ENCODE assay signal across 18 cellular contexts in the genomic region with DNA sequence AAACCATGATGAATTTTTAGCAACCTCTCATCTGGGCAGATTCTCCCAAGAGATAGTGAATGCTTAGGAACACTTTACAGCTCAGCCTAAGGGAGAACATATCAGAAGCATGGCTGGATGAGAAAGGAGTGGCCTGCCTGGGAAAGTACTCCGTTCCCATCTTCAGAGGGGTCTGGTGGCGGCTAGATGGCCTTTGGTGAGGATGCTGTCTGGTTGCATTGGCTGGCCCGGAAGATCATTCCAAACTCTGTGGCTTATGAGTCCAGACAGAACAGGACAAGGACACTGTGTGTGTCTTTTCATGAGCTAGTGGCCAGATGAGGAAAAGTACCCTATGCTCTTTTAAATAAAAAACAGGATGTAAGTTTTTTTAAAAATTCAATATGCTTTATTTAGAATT. TPM values are rescaled to one million over a fixed set of nuclear protein-coding genes. Genes with fewer than 3 reads are reported as not detected.
DNase-seq lines count a peak whose midpoint lies in the region; ATAC-seq and TF ChIP-seq lines count a peak whose summit lies in the region.
"Had no signal": no experiment of that assay in that cellular context is flagged by ENCODE, and none has a peak within 500 bp of the region (broad histone marks: within the 10 kb centered on the region; RNA-seq: fewer than 3 reads in every experiment).

No MANE protein-coding gene starts in this region.

- intact Hi-C loops in Right ventricle myocardium inferior (cut with DNase I): no loop called here
- intact Hi-C loops in right cardiac atrium (cut with DNase I): no loop called here
- intact Hi-C loops in aorta (cut with DNase I): no loop called here

- peaks cover 50% of the 10 kb centered on the region for H3K4me1 Mint-ChIP-seq in activated naive CD8-positive, alpha-beta T cell treated with anti-CD3 and anti-CD28 coated beads for 36 hours

- peak overlapping the region; percentile 62 for H3K27ac Mint-ChIP-seq in activated naive CD8-positive, alpha-beta T cell treated with anti-CD3 and anti-CD28 coated beads for 36 hours

- H3K36me3 ChIP-seq in right atrium auricular region: no peaks in the 10 kb centered on the region
- H3K36me3 ChIP-seq in aorta (ENCODE audit: control insufficient read depth in 1 of 2, insufficient read depth in 2 of 2, low read length in 1 of 2): no peaks in the 10 kb centered on the region
- H3K36me3 ChIP-seq: sigmoid colon, vagina had no signal

- no peak overlapping the region for H3K27ac ChIP-seq in right cardiac atrium (ENCODE audit: low read length)
- H3K27ac ChIP-seq in right atrium auricular region: peak overlapping the region; percentile 18 to 20
- H3K27ac ChIP-seq in aorta (ENCODE audit: low read depth in 1 of 2, low read length in 2 of 2): peak overlapping the region in 1 of 2 donors; percentile 48
- H3K27ac ChIP-seq: vagina had no signal

- DNase-seq in Right ventricle myocardium inferior (ENCODE audit: missing footprints): no peak
- DNase-seq in right cardiac atrium: no peak
- no peak for DNase-seq in activated naive CD8-positive, alpha-beta T cell treated with anti-CD3 and anti-CD28 coated beads for 36 hours
- no peak for DNase-seq in right atrium auricular region (ENCODE audit: low spot score)
- DNase-seq in aorta: no peak
- no peak for DNase-seq in NCI-H1930 (lab: John Stamatoyannopoulos, UW)
- DNase-seq in NOMO-1 (lab: John Stamatoyannopoulos, UW; ENCODE audit: unreplicated experiment in 2 of 2): no peak
- DNase-seq: activated CD4-positive, alpha-beta memory T cell treated with anti-CD3 and anti-CD28 coated beads, Interleukin-2, amount 10 ng/mL, durations not matched to agents 7 days and 5 days; activated gamma-delta T cell; Kasumi-1; mucosa of descending colon; NCI-H1092 treated with DMSO at 0.1 percent for 48 hours; NCI-H2107; NCI-H524; sigmoid colon had no signal

- peaks cover 14% of the 10 kb centered on the region for H3K36me3 Mint-ChIP-seq in activated naive CD8-positive, alpha-beta T cell treated with anti-CD3 and anti-CD28 coated beads for 36 hours

- ATAC-seq in Right ventricle myocardium inferior (peak; percentile 47), right cardiac atrium (no peak), aorta (ENCODE audit: low FRiP score) (peak; percentile 13), GM21367 (IDR thresholded peaks at IDR 0.05; ENCODE audit: unreplicated experiment) (no peak)

- H3K27me3 Mint-ChIP-seq in activated naive CD8-positive, alpha-beta T cell treated with anti-CD3 and anti-CD28 coated beads for 36 hours: no peaks in the 10 kb centered on the region
- H3K27me3 Mint-ChIP-seq: activated CD4-positive, alpha-beta memory T cell treated with anti-CD3 and anti-CD28 coated beads, Interleukin-2, amount 10 ng/mL, durations not matched to agents 7 days and 5 days; stimulated activated naive CD8-positive, alpha-beta T cell treated with anti-CD3 and anti-CD28 coated beads, Interleukin-15, amount 100 ng/mL, for 72 hours had no signal

- 69% methylated on average over 3 of the region's 3 CpGs for WGBS in right cardiac atrium
- WGBS in aorta, 2 donors: 68 to 77% methylated on average over 3 of the region's 3 CpGs

- H3K4me3 ChIP-seq in right cardiac atrium (ENCODE audit: low read length) (no peak overlapping the region), right atrium auricular region (no peak overlapping the region), aorta (ENCODE audit: low read length in 2 of 2) (no peak overlapping the region)
- H3K4me3 ChIP-seq: mucosa of descending colon, sigmoid colon, vagina had no signal

- no peak overlapping the region for H3K4me3 Mint-ChIP-seq in activated naive CD8-positive, alpha-beta T cell treated with anti-CD3 and anti-CD28 coated beads for 36 hours
- H3K4me3 Mint-ChIP-seq: activated CD4-positive, alpha-beta memory T cell treated with anti-CD3 and anti-CD28 coated beads, Interleukin-2, amount 10 ng/mL, durations not matched to agents 7 days and 5 days had no signal

- no peaks in the 10 kb centered on the region for H3K27me3 ChIP-seq in right cardiac atrium (ENCODE audit: control insufficient read depth, insufficient read depth)
- no peaks in the 10 kb centered on the region for H3K27me3 ChIP-seq in right atrium auricular region
- no peaks in the 10 kb centered on the region for H3K27me3 ChIP-seq in aorta (ENCODE audit: control insufficient read depth in 1 of 2, insufficient read depth in 2 of 2, low read length in 1 of 2)
- H3K27me3 ChIP-seq: sigmoid colon, vagina had no signal

- no peak for TF ChIP-seq CTCF in right atrium auricular region (IDR thresholded peaks at IDR 0.05)

- H3K4me1 ChIP-seq in right cardiac atrium (ENCODE audit: control insufficient read depth, insufficient read depth, low read length): peaks cover 8% of the 10 kb centered on the region
- H3K4me1 ChIP-seq in right atrium auricular region: peaks cover 0 to 45% of the 10 kb centered on the region in 2 donors
- H3K4me1 ChIP-seq in aorta (ENCODE audit: control insufficient read depth in 1 of 2, insufficient read depth in 2 of 2, low read length in 2 of 2): peaks cover 0 to 10% of the 10 kb centered on the region in 2 donors

- H3K9me3 Mint-ChIP-seq in activated naive CD8-positive, alpha-beta T cell treated with anti-CD3 and anti-CD28 coated beads for 36 hours: no peaks in the 10 kb centered on the region
- H3K9me3 Mint-ChIP-seq: activated CD4-positive, alpha-beta memory T cell treated with anti-CD3 and anti-CD28 coated beads, Interleukin-2, amount 10 ng/mL, durations not matched to agents 7 days and 5 days; stimulated activated naive CD8-positive, alpha-beta T cell treated with anti-CD3 and anti-CD28 coated beads, Interleukin-15, amount 100 ng/mL, for 72 hours had no signal

- H3K9me3 ChIP-seq in right cardiac atrium (ENCODE audit: control insufficient read depth, low read length) (no peaks in the 10 kb centered on the region), right atrium auricular region (no peaks in the 10 kb centered on the region), aorta (ENCODE audit: control insufficient read depth, low read length) (no peaks in the 10 kb centered on the region)
- H3K9me3 ChIP-seq: mucosa of descending colon, sigmoid colon, vagina had no signal

RNA-seq across cellular contexts. Expression of gene CRTC3, which starts 51.2 kb away (rescaled TPM):
- total RNA-seq in Right ventricle myocardium inferior (25.8 TPM), right cardiac atrium (10 to 100 TPM; 27.2 to 35.5 (median 30.6) TPM), right atrium auricular region (10 to 100 TPM; 26.4 to 32.5 TPM), aorta (10 to 100 TPM; 60.8 to 82.2 TPM)
- polyA plus RNA-seq in right cardiac atrium (15.1 TPM), aorta (10 to 100 TPM; 12.9 to 27.2 TPM)
- total RNA-seq in activated naive CD8-positive, alpha-beta T cell treated with anti-CD3 and anti-CD28 coated beads for 36 hours: 10 to 100 TPM; 28.9 to 30.3 TPM

Comparison
In these comparisons a context has a peak if more than half of its experiments do, and no peak if none do; other contexts are left out.
1. ATAC-seq: peak in Right ventricle myocardium inferior (single experiment) and aorta (single experiment); none in right cardiac atrium (0 of 2) and GM21367 (single experiment).